8 cellular contexts compared by ENCODE assay signal in the genomic region with DNA sequence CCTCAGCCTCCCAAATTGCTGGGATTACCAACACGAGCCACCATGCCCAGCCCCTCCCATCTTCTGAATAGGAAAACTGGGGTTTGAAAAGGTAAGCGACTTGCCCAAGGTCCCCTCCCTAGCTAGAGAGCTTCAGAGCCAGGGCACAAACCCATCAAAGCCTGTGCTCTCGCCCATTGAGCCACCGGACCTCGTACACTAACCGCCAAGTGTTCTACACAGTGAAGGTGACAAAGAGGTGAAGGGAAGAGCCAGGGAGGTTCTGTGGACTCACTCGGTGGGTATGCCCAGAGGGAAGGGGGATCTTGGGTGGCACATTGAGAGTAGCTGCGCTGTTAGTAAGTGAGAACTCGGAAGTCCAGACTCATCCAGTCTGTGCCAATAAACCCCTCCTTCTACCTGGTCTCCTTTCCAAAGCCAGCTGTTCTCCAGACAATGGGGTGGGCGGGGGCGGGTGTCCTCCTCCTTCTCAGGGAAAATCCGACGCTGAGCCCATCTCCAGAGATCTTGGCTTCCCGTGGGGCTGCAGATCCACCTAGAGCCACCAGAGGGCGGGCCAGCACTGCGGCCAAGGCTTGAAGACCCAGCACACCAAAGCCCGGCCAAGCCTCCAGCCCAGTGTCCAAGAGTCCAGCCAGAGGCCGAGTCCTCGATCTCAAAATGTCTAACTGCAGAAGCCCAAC. TPM values are rescaled to one million over a fixed set of nuclear protein-coding genes. Genes with fewer than 3 reads are reported as not detected.
DNase-seq lines count a peak whose midpoint lies in the region; ATAC-seq lines count a peak whose summit lies in the region.

No MANE protein-coding gene starts in this region.

- DNase-seq in A172 (ENCODE audit: low spot score) (peak; percentile 68), NCI-H2171 treated with DMSO at 0.1 percent for 48 hours (lab: John Stamatoyannopoulos, UW) (peak; percentile 86), kidney tubule cell (ENCODE audit: low spot score) (peak; percentile 80)
- DNase-seq in central memory CD8-positive, alpha-beta T cell (ENCODE audit: low spot score in 2 of 2): peak; percentile 56 to 66
- peak; percentile 74 to 79 for DNase-seq in stimulated activated CD4-positive, alpha-beta T cell treated with anti-CD3 and anti-CD28 coated beads, Interleukin-2, amount 100 ng/mL, for 48 hours

- H3K27me3 Mint-ChIP-seq in central memory CD8-positive, alpha-beta T cell: peaks cover 50% of the 10 kb centered on the region

- peak overlapping the region; percentile 77 for H3K4me3 Mint-ChIP-seq in central memory CD8-positive, alpha-beta T cell

- H3K36me3 Mint-ChIP-seq in central memory CD8-positive, alpha-beta T cell (ENCODE audit: insufficient read depth): peaks cover 5% of the 10 kb centered on the region

- H3K27ac Mint-ChIP-seq in central memory CD8-positive, alpha-beta T cell (ENCODE audit: low read depth): no peak overlapping the region

- peaks cover 32% of the 10 kb centered on the region for H3K4me1 Mint-ChIP-seq in central memory CD8-positive, alpha-beta T cell

- peak; percentile 53 for ATAC-seq in GM18499 (IDR thresholded peaks at IDR 0.05; ENCODE audit: insufficient read depth, unreplicated experiment)
- peak; percentile 48 for ATAC-seq in HG03039 (IDR thresholded peaks at IDR 0.05; ENCODE audit: unreplicated experiment)
- peak; percentile 34 to 44 for ATAC-seq in activated CD4-positive, CD25-positive, alpha-beta regulatory T cell treated with anti-CD3 and anti-CD28 coated beads, Interleukin-2, amount 50 U/mL, for 24 hours
- peak; percentile 34 for ATAC-seq in central memory CD8-positive, alpha-beta T cell (replicated peaks; ENCODE audit: extremely low read depth, poor library complexity, severe bottlenecking)

- no peaks in the 10 kb centered on the region for H3K9me3 Mint-ChIP-seq in central memory CD8-positive, alpha-beta T cell

RNA-seq across cellular contexts. Expression of gene RTN4RL2, which starts 3.2 kb away (rescaled TPM):
- 0.64 and 1.6 TPM in 2 replicates for total RNA-seq in A172 (2014; rRNA removed; shearing (Covaris generic))

RNA-seq across cellular contexts. Expression of gene SLC43A3, which starts 30.2 kb away (rescaled TPM):
- 18.4 and 20.5 TPM in 2 replicates for total RNA-seq in A172 (2014; rRNA removed; shearing (Covaris generic))

RNA-seq across cellular contexts. Expression of gene SLC43A1, which starts 58.4 kb away (rescaled TPM):
- 3.4 and 5.2 TPM in 2 replicates for total RNA-seq in A172 (2014; rRNA removed; shearing (Covaris generic))

Comparison
In these comparisons a context has a peak if more than half of its experiments do, and no peak if none do; other contexts are left out.
1. Peak in every context shown above with its lines: DNase-seq and ATAC-seq.